11 cellular contexts compared by ENCODE assay signal in genomic region chr3:65126527-65127440, GRCh38.
DNase-seq lines count a peak whose midpoint lies in the region; ATAC-seq and TF ChIP-seq lines count a peak whose summit lies in the region.
"Had no signal": no experiment of that assay in that cellular context is flagged by ENCODE, and none has a peak within 500 bp of the region (broad histone marks: within the 10 kb centered on the region; RNA-seq: fewer than 3 reads in every experiment).

No MANE protein-coding gene starts in this region.

- H3K9me3 Mint-ChIP-seq in activated CD8-positive, alpha-beta memory T cell treated with anti-CD3 and anti-CD28 coated beads, Interleukin-2, amount 10 ng/mL, durations not matched to agents 7 days and 5 days (ENCODE audit: low read depth) = peaks cover 2% of the 10 kb centered on the region
- H3K9me3 Mint-ChIP-seq in natural killer cell treated with Interleukin-12 subunit alpha and Interleukin-12 subunit beta and Interleukin-15 and Interleukin-18, amount 100 ng/mL, for 72 hours = peaks cover 16% of the 10 kb centered on the region

- H3K27ac Mint-ChIP-seq in activated CD8-positive, alpha-beta memory T cell treated with anti-CD3 and anti-CD28 coated beads, Interleukin-2, amount 10 ng/mL, durations not matched to agents 7 days and 5 days = no peak overlapping the region
- no peak overlapping the region for H3K27ac Mint-ChIP-seq in natural killer cell treated with Interleukin-12 subunit alpha and Interleukin-12 subunit beta and Interleukin-15 and Interleukin-18, amount 100 ng/mL, for 72 hours

- H3K36me3 Mint-ChIP-seq in activated CD8-positive, alpha-beta memory T cell treated with anti-CD3 and anti-CD28 coated beads, Interleukin-2, amount 10 ng/mL, durations not matched to agents 7 days and 5 days = no peaks in the 10 kb centered on the region
- H3K36me3 Mint-ChIP-seq in natural killer cell treated with Interleukin-12 subunit alpha and Interleukin-12 subunit beta and Interleukin-15 and Interleukin-18, amount 100 ng/mL, for 72 hours = no peaks in the 10 kb centered on the region

- H3K36me3 ChIP-seq in HEK293 (ENCODE audit: control insufficient read depth in 2 of 2, insufficient read depth in 1 of 2, low read length in 2 of 2) (no peaks in the 10 kb centered on the region), tibial nerve (no peaks in the 10 kb centered on the region)
- H3K36me3 ChIP-seq: prostate gland had no signal

- no peaks in the 10 kb centered on the region for H3K9me3 ChIP-seq in HEK293 (ENCODE audit: control insufficient read depth, insufficient read depth, low read depth, low read length)
- H3K9me3 ChIP-seq in tibial nerve = no peaks in the 10 kb centered on the region
- H3K9me3 ChIP-seq: prostate gland had no signal

- no peaks in the 10 kb centered on the region for H3K27me3 Mint-ChIP-seq in activated CD8-positive, alpha-beta memory T cell treated with anti-CD3 and anti-CD28 coated beads, Interleukin-2, amount 10 ng/mL, durations not matched to agents 7 days and 5 days
- no peaks in the 10 kb centered on the region for H3K27me3 Mint-ChIP-seq in natural killer cell treated with Interleukin-12 subunit alpha and Interleukin-12 subunit beta and Interleukin-15 and Interleukin-18, amount 100 ng/mL, for 72 hours

- no peak for ATAC-seq in activated CD8-positive, alpha-beta memory T cell treated with anti-CD3 and anti-CD28 coated beads, Interleukin-2, amount 10 ng/mL, durations not matched to agents 7 days and 5 days
- ATAC-seq in natural killer cell treated with Interleukin-12 subunit alpha and Interleukin-12 subunit beta and Interleukin-15 and Interleukin-18, amount 100 ng/mL, for 72 hours = no peak
- ATAC-seq: Panc1 had no signal

- H3K4me1 Mint-ChIP-seq in activated CD8-positive, alpha-beta memory T cell treated with anti-CD3 and anti-CD28 coated beads, Interleukin-2, amount 10 ng/mL, durations not matched to agents 7 days and 5 days = no peaks in the 10 kb centered on the region
- no peaks in the 10 kb centered on the region for H3K4me1 Mint-ChIP-seq in natural killer cell treated with Interleukin-12 subunit alpha and Interleukin-12 subunit beta and Interleukin-15 and Interleukin-18, amount 100 ng/mL, for 72 hours (ENCODE audit: low read depth in 2 of 2)

- H3K4me1 ChIP-seq in HEK293 (ENCODE audit: control insufficient read depth, insufficient read depth, low read length) (no peaks in the 10 kb centered on the region), tibial nerve (peaks cover 0 to 14% (median 0%) of the 10 kb centered on the region in 4 donors)
- H3K4me1 ChIP-seq: prostate gland had no signal

- H3K4me3 Mint-ChIP-seq in activated CD8-positive, alpha-beta memory T cell treated with anti-CD3 and anti-CD28 coated beads, Interleukin-2, amount 10 ng/mL, durations not matched to agents 7 days and 5 days = no peak overlapping the region
- no peak overlapping the region for H3K4me3 Mint-ChIP-seq in natural killer cell treated with Interleukin-12 subunit alpha and Interleukin-12 subunit beta and Interleukin-15 and Interleukin-18, amount 100 ng/mL, for 72 hours

- no peak overlapping the region for H3K27ac ChIP-seq in HEK293 (ENCODE audit: extremely low read depth, low read depth, low read length)
- H3K27ac ChIP-seq in tibial nerve = peak overlapping the region in 3 of 4 donors; percentile 4 to 58 (median 32)
- H3K27ac ChIP-seq: prostate gland had no signal

- POLR2A ChIA-PET in HEK293 (lab: Yijun Ruan, JAX) = no interaction called here

- no peak overlapping the region for H3K4me3 ChIP-seq in HEK293 (ENCODE audit: low read depth, low read length)
- no peak overlapping the region for H3K4me3 ChIP-seq in astrocyte of the cerebellum (ENCODE audit: low read depth, low read length)
- H3K4me3 ChIP-seq in foreskin fibroblast (ENCODE audit: low read depth in 1 of 2, low read length in 2 of 2) = no peak overlapping the region
- H3K4me3 ChIP-seq in tibial nerve = no peak overlapping the region
- H3K4me3 ChIP-seq: prostate gland had no signal

- TF ChIP-seq EP300 in tibial nerve (IDR thresholded peaks at IDR 0.05) = no peak

- H3K27me3 ChIP-seq in tibial nerve = no peaks in the 10 kb centered on the region

- WGBS in tibial nerve, 2 donors = 37 to 45% methylated on average over 7 of the region's 7 CpGs

- TF ChIP-seq CTCF in HEK293 (tag by site-specific recombination; IDR thresholded peaks at IDR 0.05) (no peak), astrocyte of the cerebellum (IDR thresholded peaks at IDR 0.05; ENCODE audit: low read depth, low read length, missing control alignments) (no peak), foreskin fibroblast (IDR thresholded peaks at IDR 0.05; ENCODE audit: low read depth, low read length) (no peak), tibial nerve (IDR thresholded peaks at IDR 0.05) (no peak)

- CTCF ChIA-PET in HEK293 (lab: Yijun Ruan, JAX) = interaction anchor here (0.7 kb wide), 1 partner anchor 595 kb away, joined by 3 read pairs; no protein-coding TSS in a partner anchor
- CTCF ChIA-PET in activated CD8-positive, alpha-beta memory T cell treated with anti-CD3 and anti-CD28 coated beads, Interleukin-2, amount 10 ng/mL, durations not matched to agents 7 days and 5 days (lab: Charles Lee) = no interaction called here

- no peak for TF ChIP-seq POLR2A in tibial nerve (IDR thresholded peaks at IDR 0.05)

- in situ Hi-C loops in astrocyte of the cerebellum (cut with HindIII; ENCODE audit: low sequenced_read_pairs) = no loop called here

- peak; percentile 87 for DNase-seq in astrocyte of the cerebellum (ENCODE audit: low read depth)
- peak; percentile 69 to 90 for DNase-seq in foreskin fibroblast
- no peak for DNase-seq in tibial nerve (ENCODE audit: low spot score in 2 of 2)
- no peak for DNase-seq in activated CD8-positive, alpha-beta memory T cell treated with anti-CD3 and anti-CD28 coated beads, Interleukin-2, amount 10 ng/mL, durations not matched to agents 7 days and 5 days
- no peak for DNase-seq in natural killer cell treated with Interleukin-12 subunit alpha and Interleukin-12 subunit beta and Interleukin-15 and Interleukin-18, amount 100 ng/mL, for 72 hours (ENCODE audit: low spot score)
- DNase-seq in activated CD4-positive, CD25-positive, alpha-beta regulatory T cell (lab: John Stamatoyannopoulos, UW) = no peak
- DNase-seq: midbrain, NCI-H510A had no signal

TF ChIP-seq in HEK293, 187 proteins besides CTCF, POLR2A, EP300 and RAD21 (continues in another document):
- TF ChIP-seq PRDM10 (tag by site-specific recombination; IDR thresholded peaks at IDR 0.05) = 0 out of 2 replicates have a peak, but pooled peaks have one; percentile 21
- TF ChIP-seq ZNF2 (tag by site-specific recombination; IDR thresholded peaks at IDR 0.05) = no peak

Comparison
In these comparisons a context has a peak if more than half of its experiments do, and no peak if none do; other contexts are left out.
1. DNase-seq: peak in astrocyte of the cerebellum (single experiment) and foreskin fibroblast (2 of 2); none in tibial nerve (0 of 2), activated CD8-positive, alpha-beta memory T cell treated with anti-CD3 and anti-CD28 coated beads, Interleukin-2, amount 10 ng/mL, durations not matched to agents 7 days and 5 days (single experiment), natural killer cell treated with Interleukin-12 subunit alpha and Interleukin-12 subunit beta and Interleukin-15 and Interleukin-18, amount 100 ng/mL, for 72 hours (single experiment) and activated CD4-positive, CD25-positive, alpha-beta regulatory T cell (0 of 4).